24 cellular contexts compared by ENCODE assay signal in genomic region chrX:130893356-130894085, GRCh38. TPM values are rescaled to one million over a fixed set of nuclear protein-coding genes. Genes with fewer than 3 reads are reported as not detected.
DNase-seq lines count a peak whose midpoint lies in the region; ATAC-seq, FAIRE-seq and TF ChIP-seq lines count a peak whose summit lies in the region.
"Had no signal": no experiment of that assay in that cellular context is flagged by ENCODE, and none has a peak within 500 bp of the region (broad histone marks: within the 10 kb centered on the region; RNA-seq: fewer than 3 reads in every experiment).

No MANE protein-coding gene starts in this region.

- TF ChIP-seq RAD21 in HepG2 (CRISPR knock-in tag; IDR thresholded peaks at IDR 0.05): no peak

- no peak for FAIRE-seq in HepG2 (lab: Jason Lieb, UNC)
- no peak for FAIRE-seq in D721Med (lab: Jason Lieb, UNC)

- no peak for TF ChIP-seq POLR2A in HepG2 (IDR thresholded peaks at IDR 0.05; ENCODE audit: insufficient read depth in 1 of 2, low read depth in 2 of 2, low read length in 2 of 2)

- CTCF ChIA-PET in HepG2 (lab: Yijun Ruan, JAX; ENCODE audit: low intra/inter-chr PET ratio, low total read pairs): no interaction called here
- CTCF ChIA-PET in A673 (lab: Charles Lee): no interaction called here

- DNase-seq in cardiac muscle cell (ENCODE audit: low read depth in 1 of 2, low spot score in 1 of 2): peak in 1 of 2 donors; percentile 81
- DNase-seq in left cardiac atrium: no peak
- peak; percentile 72 for DNase-seq in fibroblast of pulmonary artery (ENCODE audit: low read depth)
- no peak for DNase-seq in HepG2 (ENCODE audit: low spot score)
- DNase-seq in substantia nigra (lab: John Stamatoyannopoulos, UW): peak in 2 of 49 donors; percentile 1
- no peak for DNase-seq in germinal center (ENCODE audit: low spot score)
- no peak for DNase-seq in A673 (ENCODE audit: low spot score)
- no peak for DNase-seq in D721Med (ENCODE audit: insufficient read length, low spot score)
- DNase-seq: activated CD4-positive, alpha-beta memory T cell treated with anti-CD3 and anti-CD28 coated beads for 36 hours; brain microvascular endothelial cell; colonic mucosa; DND-41; effector memory CD4-positive, alpha-beta T cell; erythroblast; H7; Kasumi-1; naive thymus-derived CD8-positive, alpha-beta T cell; NCI-H524; sigmoid colon; stimulated activated CD8-positive, alpha-beta memory T cell treated with anti-CD3 and anti-CD28 coated beads, Interleukin-4, amount 100 ng/mL, for 48 hours; T-cell; upper lobe of left lung had no signal

- no peak overlapping the region for H3K9ac ChIP-seq in HepG2 (ENCODE audit: insufficient read depth, low read depth, low read length)

- TF ChIP-seq EP300 in HepG2 (IDR thresholded peaks at IDR 0.05; ENCODE audit: low read depth in 2 of 2, low read length in 2 of 2): no peak
- TF ChIP-seq EP300 in HepG2 (CRISPR knock-in tag; IDR thresholded peaks at IDR 0.05; ENCODE audit: borderline replicate concordance): no peak

- WGBS in HepG2 (ENCODE audit: low lambda C conversion rate): 96% methylated on average over 4 of the region's 4 CpGs

- no peaks in the 10 kb centered on the region for H3K27me3 ChIP-seq in cardiac muscle cell
- H3K27me3 ChIP-seq in HepG2 (ENCODE audit: control insufficient read depth in 1 of 2, insufficient read depth in 2 of 2, low read length in 2 of 2): no peaks in the 10 kb centered on the region
- H3K27me3 ChIP-seq in A673 (replicated peaks; ENCODE audit: insufficient read depth, low read depth, low read length, poor library complexity): no peaks in the 10 kb centered on the region
- H3K27me3 ChIP-seq: brain microvascular endothelial cell, colonic mucosa, sigmoid colon, SJSA1, upper lobe of left lung had no signal

- H3K4me3 ChIP-seq in cardiac muscle cell: no peak overlapping the region
- no peak overlapping the region for H3K4me3 ChIP-seq in fibroblast of pulmonary artery (replicated peaks; ENCODE audit: low read depth, low read length)
- H3K4me3 ChIP-seq in HepG2 (replicated peaks in 1 of 3; ENCODE audit: insufficient read depth in 1 of 3, low read depth in 2 of 3, low read length in 3 of 3): no peak overlapping the region
- no peak overlapping the region for H3K4me3 ChIP-seq in A673 (ENCODE audit: low read depth, low read length, poor library complexity, severe bottlenecking)
- H3K4me3 ChIP-seq: colonic mucosa, sigmoid colon, SJSA1, upper lobe of left lung had no signal

- TF ChIP-seq CTCF in cardiac muscle cell (IDR thresholded peaks at IDR 0.05; ENCODE audit: low read depth, low read length): no peak
- TF ChIP-seq CTCF in fibroblast of pulmonary artery (IDR thresholded peaks at IDR 0.05; ENCODE audit: low read length, missing control alignments): no peak
- no peak for TF ChIP-seq CTCF in HepG2 (CRISPR knock-in tag; IDR thresholded peaks at IDR 0.05)
- no peak for TF ChIP-seq CTCF in A673 (conservative IDR thresholded peaks at IDR 0.05; ENCODE audit: low read depth, low read length)
- no peak for TF ChIP-seq CTCF in D721Med (IDR thresholded peaks at IDR 0.05; ENCODE audit: insufficient read depth, missing control alignments)

- H3K4me1 ChIP-seq in cardiac muscle cell (ENCODE audit: low read depth): peaks cover 45% of the 10 kb centered on the region
- H3K4me1 ChIP-seq in HepG2 (ENCODE audit: insufficient read depth, low read length): peaks cover 7% of the 10 kb centered on the region; the same call in 1 of the 2 replicates
- peaks cover 3% of the 10 kb centered on the region for H3K4me1 ChIP-seq in A673 (ENCODE audit: insufficient read depth, low read length, poor library complexity, severe bottlenecking)
- H3K4me1 ChIP-seq: colonic mucosa, upper lobe of left lung had no signal

- no peaks in the 10 kb centered on the region for H3K9me3 ChIP-seq in cardiac muscle cell (ENCODE audit: low read depth)
- no peaks in the 10 kb centered on the region for H3K9me3 ChIP-seq in HepG2 (ENCODE audit: low read length)
- H3K9me3 ChIP-seq in A673 (ENCODE audit: low read depth, low read length, poor library complexity, severe bottlenecking): no peaks in the 10 kb centered on the region
- H3K9me3 ChIP-seq: colonic mucosa, sigmoid colon, SJSA1, upper lobe of left lung had no signal

- intact Hi-C loops in left cardiac atrium (cut with DNase I) (no loop called here), HepG2 (cut with micrococcal nuclease; ENCODE audit: unreplicated experiment) (no loop called here), A673 (cut with micrococcal nuclease; ENCODE audit: unreplicated experiment) (no loop called here)

- H3K36me3 ChIP-seq in cardiac muscle cell: no peaks in the 10 kb centered on the region
- no peaks in the 10 kb centered on the region for H3K36me3 ChIP-seq in HepG2 (replicated peaks in 1 of 2; ENCODE audit: control insufficient read depth in 1 of 2, insufficient read depth in 2 of 2, low read length in 2 of 2)
- H3K36me3 ChIP-seq in A673 (ENCODE audit: insufficient read depth, low read length, poor library complexity, severe bottlenecking): no peaks in the 10 kb centered on the region
- H3K36me3 ChIP-seq: brain microvascular endothelial cell, colonic mucosa, sigmoid colon, SJSA1, upper lobe of left lung had no signal

- H3K27ac ChIP-seq in cardiac muscle cell (peak overlapping the region; percentile 44), HepG2 (ENCODE audit: extremely low read length, insufficient read depth, low read length) (no peak overlapping the region), substantia nigra (ENCODE audit: low read depth, low read length, poor library complexity, severe bottlenecking) (peak overlapping the region; percentile 33), A673 (ENCODE audit: low read depth, low read length, poor library complexity, severe bottlenecking) (no peak overlapping the region)
- H3K27ac ChIP-seq: brain microvascular endothelial cell, colonic mucosa, sigmoid colon, SJSA1, upper lobe of left lung had no signal

- H2AFZ ChIP-seq in HepG2 (ENCODE audit: low read length): no peak overlapping the region

- POLR2A ChIA-PET in HepG2 (lab: Yijun Ruan, JAX): no interaction called here
- POLR2A ChIA-PET in A673 (lab: Charles Lee; ENCODE audit: low non-redundant PET): no interaction called here

- H3K79me2 ChIP-seq in HepG2 (ENCODE audit: insufficient read depth, low read length): no peaks in the 10 kb centered on the region

- BruUV-seq in HepG2 (replicated peaks; lab: Mats Ljungman, UMichigan) (no TSS peak), A673 (replicated peaks; lab: Mats Ljungman, UMichigan) (no TSS peak)

- ATAC-seq in left cardiac atrium (no peak), HepG2 (no peak)
- ATAC-seq: naive thymus-derived CD8-positive, alpha-beta T cell; Panc1; T-cell had no signal

- no peaks in the 10 kb centered on the region for H4K20me1 ChIP-seq in HepG2 (ENCODE audit: insufficient read depth, low read length)

- H3K4me2 ChIP-seq in HepG2 (ENCODE audit: low read depth, low read length): no peak overlapping the region

- in situ Hi-C loops in HepG2 (cut with HindIII; ENCODE audit: extremely low pct_ligation_motif_present, low pct_unique_long_range_greater_than_20kb): no loop called here

TF ChIP-seq in HepG2, 621 proteins besides CTCF, POLR2A, EP300 and RAD21:
- TF ChIP-seq MAFF (IDR thresholded peaks at IDR 0.05; ENCODE audit: low read depth, low read length) (peak; percentile 46), FOXP1 (IDR thresholded peaks at IDR 0.05) (no peak), FOXP1 (CRISPR knock-in tag; IDR thresholded peaks at IDR 0.05) (no peak), ASH2L (IDR thresholded peaks at IDR 0.05; ENCODE audit: insufficient read length, low read depth, low read length) (no peak), NONO (IDR thresholded peaks at IDR 0.05) (no peak), NONO (CRISPR knock-in tag; conservative IDR thresholded peaks at IDR 0.05) (no peak), PHF21A (CRISPR knock-in tag; IDR thresholded peaks at IDR 0.05) (no peak), MAFK (conservative IDR thresholded peaks at IDR 0.05 in 1 of 2, IDR thresholded peaks at IDR 0.05 in 1 of 2; ENCODE audit: low read length in 2 of 2) (peak in 1 of 2 experiments; percentile 60; a peak in 2 of 4 replicates), PRPF4 (IDR thresholded peaks at IDR 0.05; ENCODE audit: low read depth, low read length, poor library complexity, severe bottlenecking) (no peak), ZNF761 (CRISPR knock-in tag; conservative IDR thresholded peaks at IDR 0.05) (no peak)
TF ChIP-seq in HepG2: peak in this region for 2.

RNA-seq across cellular contexts. Expression of gene ENOX2, which starts 9.5 kb away (rescaled TPM):
- 16.0 and 28.4 TPM in 2 replicates for total RNA-seq in cardiac muscle cell
- 33.4 and 34.0 TPM in 2 replicates for polyA plus RNA-seq in cardiac muscle cell
- total RNA-seq in left cardiac atrium: 10 to 100 TPM; 13.7 to 15.9 TPM
- total RNA-seq in HepG2 (2016; rRNA removed; fragmentation: Illumina TruSeq; extraction: Trizol): 8.5 and 17.4 TPM in 2 replicates
- total RNA-seq in HepG2 (2016; cell fraction: cytosol; rRNA removed; fragmentation: Illumina TruSeq; extraction: Trizol; ENCODE audit: low read depth): 1.7 and 1.9 TPM in 2 replicates
- total RNA-seq in HepG2 (2016; cell fraction: insoluble cytoplasmic fraction; rRNA removed; fragmentation: Illumina TruSeq; extraction: Trizol): 9.8 and 13.8 TPM in 2 replicates
- 6.7 and 7.0 TPM in 2 replicates for total RNA-seq in HepG2 (2016; cell fraction: membrane; rRNA removed; fragmentation: Illumina TruSeq; extraction: Trizol)
- total RNA-seq in HepG2 (2016; cell fraction: nucleus; rRNA removed; fragmentation: Illumina TruSeq; extraction: Trizol): 4.9 and 5.3 TPM in 2 replicates
- 4.9 and 5.9 TPM in 2 replicates for polyA plus RNA-seq in HepG2 (2011; rRNA removed)
- polyA plus RNA-seq in HepG2 (2011; cell fraction: cytosol; rRNA removed): 3.0 and 3.7 TPM in 2 replicates
- polyA plus RNA-seq in HepG2 (2011; cell fraction: nucleus; rRNA removed): 1.5 and 2.0 TPM in 2 replicates
- 3.7 and 5.0 TPM in 2 replicates for polyA plus RNA-seq in HepG2 (2012)
- 1.1 and 1.5 TPM in 2 replicates for polyA plus RNA-seq in HepG2 (2016; cell fraction: cytosol; fragmentation: Illumina TruSeq; extraction: Trizol; ENCODE audit: low read depth)
- 12.7 and 16.0 TPM in 2 replicates for polyA plus RNA-seq in HepG2 (2016; cell fraction: insoluble cytoplasmic fraction; fragmentation: Illumina TruSeq; extraction: Trizol; ENCODE audit: low read depth)
- 4.3 and 4.7 TPM in 2 replicates for polyA plus RNA-seq in HepG2 (2016; cell fraction: membrane; fragmentation: Illumina TruSeq; extraction: Trizol; ENCODE audit: low read depth)
- 5.6 and 6.8 TPM in 2 replicates for polyA plus RNA-seq in HepG2 (2016; cell fraction: nucleus; fragmentation: Illumina TruSeq; extraction: Trizol; ENCODE audit: insufficient read depth, low read depth)
- polyA minus RNA-seq in HepG2 (2011; rRNA and poly(A)+ RNA removed; ENCODE audit: low replicate concordance): 2.7 and 8.9 TPM in 2 replicates
- 3.9 and 4.8 TPM in 2 replicates for polyA minus RNA-seq in HepG2 (2011; cell fraction: cytosol; rRNA and poly(A)+ RNA removed)
- 4.2 and 4.7 TPM in 2 replicates for polyA minus RNA-seq in HepG2 (2011; cell fraction: nucleus; rRNA and poly(A)+ RNA removed)
- total RNA-seq in A673 (2021): 10.9 and 12.9 TPM in 2 replicates

Comparison
In these comparisons a context has a peak if more than half of its experiments do, and no peak if none do; other contexts are left out.
1. H3K27ac ChIP-seq: peak in cardiac muscle cell (single experiment) and substantia nigra (single experiment); none in HepG2 (single experiment) and A673 (single experiment).